In genomic region chr4:13992041-13992440, GRCh38 we compare ENCODE assay signal across 14 cellular contexts.
"Had no signal": no experiment of that assay in that cellular context is flagged by ENCODE, and none has a peak within 500 bp of the region (broad histone marks: within the 10 kb centered on the region; RNA-seq: fewer than 3 reads in every experiment).

No MANE protein-coding gene starts in this region.

- H3K27me3 ChIP-seq: suprapubic skin, thyroid gland, uterus had no signal

- ATAC-seq: esophagus mucosa; heart right ventricle; natural killer cell treated with Interleukin-12 subunit alpha and Interleukin-12 subunit beta and Interleukin-15 and Interleukin-18, amount 100 ng/mL, for 72 hours; right cardiac atrium had no signal

- H3K27ac ChIP-seq: heart right ventricle, lower lobe of right lung, suprapubic skin, thyroid gland, uterus had no signal

- DNase-seq: effector memory CD4-positive, alpha-beta T cell; heart right ventricle; immature natural killer cell; lower lobe of right lung; midbrain; right cardiac atrium; stimulated activated CD4-positive, alpha-beta T cell treated with anti-CD3 and anti-CD28 coated beads, Interleukin-2, amount 100 ng/mL, for 48 hours; stimulated activated naive CD4-positive, alpha-beta T cell treated with Interleukin-2 at 50 U/mL for 16 hours; thyroid gland; uterus had no signal

- H3K4me2 ChIP-seq: smooth muscle cell had no signal

- H3K4me3 ChIP-seq: heart right ventricle, lower lobe of right lung, smooth muscle cell, suprapubic skin, thyroid gland, uterus had no signal

- H3K36me3 ChIP-seq: heart right ventricle, lower lobe of right lung, suprapubic skin, thyroid gland, uterus had no signal

- H3K4me1 ChIP-seq: thyroid gland had no signal

- H3K9me3 ChIP-seq: heart right ventricle, lower lobe of right lung, suprapubic skin, thyroid gland, uterus had no signal
